In genomic region chr17:45161288-45162021, GRCh38 we compare ENCODE assay signal across 8 cellular contexts. TPM values are rescaled to one million over a fixed set of nuclear protein-coding genes. Genes with fewer than 3 reads are reported as not detected.
DNase-seq lines count a peak whose midpoint lies in the region; FAIRE-seq and TF ChIP-seq lines count a peak whose summit lies in the region.

TSS of gene HEXIM2 (plus strand) at chr17:45161875. CDS start at chr17:45162794, 919 bp downstream.

- no peaks in the 10 kb centered on the region for H4K20me1 ChIP-seq in MM.1S (ENCODE audit: insufficient read depth, low read length)

- peak within 1 kb of the TSS; percentile 91 for H3K4me2 ChIP-seq in MM.1S (ENCODE audit: low read depth, low read length)

- peak within 1 kb of the TSS; percentile 94 for H3K4me3 Mint-ChIP-seq in nephron progenitor cell
- H3K4me3 Mint-ChIP-seq in stimulated activated naive CD8-positive, alpha-beta T cell treated with anti-CD3 and anti-CD28 coated beads, Interleukin-15, Interleukin-2, amounts not matched to agents 100 ng/mL and 50 ng/mL, for 24 hours, result peak within 1 kb of the TSS; percentile 100

- peaks cover 49% of the 10 kb centered on the region for H3K4me1 Mint-ChIP-seq in nephron progenitor cell
- peaks cover 49% of the 10 kb centered on the region for H3K4me1 Mint-ChIP-seq in stimulated activated naive CD8-positive, alpha-beta T cell treated with anti-CD3 and anti-CD28 coated beads, Interleukin-15, Interleukin-2, amounts not matched to agents 100 ng/mL and 50 ng/mL, for 24 hours (ENCODE audit: low read depth)

- FAIRE-seq in G401.6 (lab: Jason Lieb, UNC), result peak; percentile 99

- H3K27ac Mint-ChIP-seq in nephron progenitor cell, result peak within 1 kb of the TSS; percentile 98
- H3K27ac Mint-ChIP-seq in stimulated activated naive CD8-positive, alpha-beta T cell treated with anti-CD3 and anti-CD28 coated beads, Interleukin-15, Interleukin-2, amounts not matched to agents 100 ng/mL and 50 ng/mL, for 24 hours, result peak within 1 kb of the TSS; percentile 99

- H3K9me3 Mint-ChIP-seq in nephron progenitor cell, result no peaks in the 10 kb centered on the region
- H3K9me3 Mint-ChIP-seq in stimulated activated naive CD8-positive, alpha-beta T cell treated with anti-CD3 and anti-CD28 coated beads, Interleukin-15, Interleukin-2, amounts not matched to agents 100 ng/mL and 50 ng/mL, for 24 hours, result no peaks in the 10 kb centered on the region

- peak within 1 kb of the TSS; percentile 100 for H3K9ac ChIP-seq in MM.1S (ENCODE audit: low read length)

- no peaks in the 10 kb centered on the region for H3K27me3 ChIP-seq in MM.1S (replicated peaks; ENCODE audit: insufficient read depth, low read length)

- TF ChIP-seq CTCF in MM.1S (IDR thresholded peaks at IDR 0.05; ENCODE audit: low read length) (no peak), fibroblast of villous mesenchyme (IDR thresholded peaks at IDR 0.05; ENCODE audit: insufficient read depth, low read depth, low read length) (no peak), nephron progenitor cell (IDR thresholded peaks at IDR 0.05) (no peak)

- peak within 1 kb of the TSS; percentile 69 for H2AFZ ChIP-seq in MM.1S (ENCODE audit: low read length)

- H3K9me2 ChIP-seq in MM.1S (replicated peaks; ENCODE audit: insufficient read depth, low read length), result no peaks in the 10 kb centered on the region

- no peaks in the 10 kb centered on the region for H3K9me3 ChIP-seq in MM.1S (replicated peaks; ENCODE audit: insufficient read depth, low read length)

- H3K4me1 ChIP-seq in MM.1S (ENCODE audit: low read length), result 0 out of 2 replicates have a peak, but pooled peaks cover 9% of the 10 kb centered on the region

- peak within 1 kb of the TSS; percentile 91 for H3K27ac ChIP-seq in MM.1S (ENCODE audit: low read length)

- H3K27me3 Mint-ChIP-seq in nephron progenitor cell (ENCODE audit: low read depth, poor library complexity), result no peaks in the 10 kb centered on the region
- H3K27me3 Mint-ChIP-seq in stimulated activated naive CD8-positive, alpha-beta T cell treated with anti-CD3 and anti-CD28 coated beads, Interleukin-15, Interleukin-2, amounts not matched to agents 100 ng/mL and 50 ng/mL, for 24 hours, result no peaks in the 10 kb centered on the region

- DNase-seq in HCEC 1CT (peak; percentile 100), MM.1S (peak; percentile 100), SHP77 treated with DMSO at 0.1 percent for 48 hours (lab: John Stamatoyannopoulos, UW) (peak; percentile 99), activated gamma-delta T cell treated with Interleukin-2 at 50 U/mL for 16 hours (peak; percentile 99), fibroblast of villous mesenchyme (ENCODE audit: low read depth) (peak; percentile 100), nephron progenitor cell (peak; percentile 99)

- peaks cover 24% of the 10 kb centered on the region for H3K36me3 Mint-ChIP-seq in nephron progenitor cell (ENCODE audit: low read depth)
- peaks cover 26% of the 10 kb centered on the region for H3K36me3 Mint-ChIP-seq in stimulated activated naive CD8-positive, alpha-beta T cell treated with anti-CD3 and anti-CD28 coated beads, Interleukin-15, Interleukin-2, amounts not matched to agents 100 ng/mL and 50 ng/mL, for 24 hours (ENCODE audit: low read depth)

- peak within 1 kb of the TSS; percentile 91 for H3K4me3 ChIP-seq in MM.1S (ENCODE audit: low read length)
- peak within 1 kb of the TSS; percentile 95 for H3K4me3 ChIP-seq in fibroblast of villous mesenchyme (ENCODE audit: low read depth, low read length)

- H3F3A ChIP-seq in MM.1S (ENCODE audit: insufficient read depth, low read length), result no peaks in the 10 kb centered on the region

- H3K36me3 ChIP-seq in MM.1S (replicated peaks; ENCODE audit: insufficient read depth, low read length), result no peaks in the 10 kb centered on the region

- H3K79me2 ChIP-seq in MM.1S (ENCODE audit: low read length), result peaks cover 40% of the 10 kb centered on the region

RNA-seq across cellular contexts. Expression of gene HEXIM2, which starts in this region (rescaled TPM):
- 6.1 and 6.9 TPM in 2 replicates for total RNA-seq in fibroblast of villous mesenchyme

Comparison
In these comparisons a context has a peak if more than half of its experiments do, and no peak if none do; other contexts are left out.
1. Peak in every context shown above with its lines: DNase-seq, H3K4me3 ChIP-seq and H3K27ac ChIP-seq.